In genomic region chr11:109096266-109096665, GRCh38 we compare ENCODE assay signal across 35 cellular contexts.
"Had no signal": no experiment of that assay in that cellular context is flagged by ENCODE, and none has a peak within 500 bp of the region (broad histone marks: within the 10 kb centered on the region; RNA-seq: fewer than 3 reads in every experiment).

No MANE protein-coding gene starts in this region.

- H3K4me1 ChIP-seq: adrenal gland, Peyer's patch had no signal

- H3K4me3 Mint-ChIP-seq: activated B cell treated with CpG ODN at 0.5 μM for 24 hours; activated CD4-positive, alpha-beta memory T cell treated with anti-CD3 and anti-CD28 coated beads for 36 hours; activated naive CD4-positive, alpha-beta T cell treated with anti-CD3 and anti-CD28 coated beads for 36 hours; activated T-cell treated with anti-CD3 and anti-CD28 coated beads, Interleukin-2, amount 50 U/mL, for 4 hours; activated T-helper 1 cell treated with anti-CD3 and anti-CD28 coated beads, Interleukin-12 subunit alpha, Interleukin-12 subunit beta, Interleukin-2, Interleukin-4 antibody, amounts not matched to agents 30 ng/mL and 10 ng/mL and 1 ng/mL, durations not matched to agents 14 hours and 24 hours and 36 hours; central memory CD8-positive, alpha-beta T cell had no signal

- H3K9me3 ChIP-seq: adrenal gland, Peyer's patch had no signal

- H3K36me3 Mint-ChIP-seq: activated CD4-positive, alpha-beta memory T cell treated with anti-CD3 and anti-CD28 coated beads for 36 hours; activated naive CD4-positive, alpha-beta T cell treated with anti-CD3 and anti-CD28 coated beads, Interleukin-2, amount 50 U/mL, for 72 hours had no signal

- H3K4me1 Mint-ChIP-seq: activated B cell treated with CpG ODN at 0.5 μM for 24 hours; central memory CD8-positive, alpha-beta T cell had no signal

- ATAC-seq: activated naive CD4-positive, alpha-beta T cell treated with anti-CD3 and anti-CD28 coated beads, Interleukin-2, amount 50 U/mL, for 72 hours; activated T-cell treated with anti-CD3 and anti-CD28 coated beads, Interleukin-2, amount 50 U/mL, for 4 hours; PC-3 had no signal

- H3K4me3 ChIP-seq: adrenal gland, cardiac muscle cell, Peyer's patch had no signal

- H3K36me3 ChIP-seq: adrenal gland, cardiac muscle cell, Peyer's patch had no signal

- DNase-seq: activated B cell treated with CpG ODN at 0.5 μM for 24 hours; activated CD4-positive, alpha-beta memory T cell treated with anti-CD3 and anti-CD28 coated beads for 36 hours; activated CD4-positive, alpha-beta T cell treated with anti-CD3 and anti-CD28 coated beads for 4 hours; activated CD4-positive, alpha-beta T cell treated with anti-CD3 and anti-CD28 coated beads, Interleukin-2, amount 50 U/mL, for 1 hour; activated CD4-positive, CD25-positive, alpha-beta regulatory T cell treated with anti-CD3 and anti-CD28 coated beads, Interleukin-2, amount 50 U/mL, for 72 hours; activated CD8-positive, alpha-beta memory T cell treated with anti-CD3 and anti-CD28 coated beads, Interleukin-2, amount 50 U/mL, for 4 hours; activated gamma-delta T cell treated with Interleukin-2 at 50 U/mL for 16 hours; activated naive CD4-positive, alpha-beta T cell treated with anti-CD3 and anti-CD28 coated beads for 36 hours; activated T-cell treated with anti-CD3 and anti-CD28 coated beads for 4 hours; activated T-cell treated with anti-CD3 and anti-CD28 coated beads, Interleukin-2, amount 50 U/mL, for 4 hours; adrenal gland; aorta; NCI-H1092 treated with DMSO at 0.1 percent for 48 hours; NCI-H1417; NCI-H1930; NCI-H2081 treated with DMSO at 0.1 percent for 48 hours; NCI-H226; NCI-H446 treated with DMSO at 0.1 percent for 48 hours; NCI-H524; NCI-H69; NCI-H82; NK-92 treated with Interleukin-12 subunit alpha and Interleukin-12 subunit beta, amount 100 ng/mL, for 24 hours; PC-3; Peyer's patch; RPMI8226; SHP77 treated with DMSO at 0.1 percent for 48 hours; SW 1271; T-helper 1 cell; T-helper 2 cell; T-helper 9 cell had no signal

- H3K27me3 Mint-ChIP-seq: activated B cell treated with CpG ODN at 0.5 μM for 24 hours; activated CD4-positive, alpha-beta memory T cell treated with anti-CD3 and anti-CD28 coated beads for 36 hours; central memory CD8-positive, alpha-beta T cell had no signal

- H3K27ac Mint-ChIP-seq: activated B cell treated with CpG ODN at 0.5 μM for 24 hours; activated CD4-positive, alpha-beta memory T cell treated with anti-CD3 and anti-CD28 coated beads for 36 hours; activated naive CD4-positive, alpha-beta T cell treated with anti-CD3 and anti-CD28 coated beads for 36 hours; activated naive CD4-positive, alpha-beta T cell treated with anti-CD3 and anti-CD28 coated beads, Interleukin-2, amount 50 U/mL, for 72 hours; activated T-helper 1 cell treated with anti-CD3 and anti-CD28 coated beads, Interleukin-12 subunit alpha, Interleukin-12 subunit beta, Interleukin-2, Interleukin-4 antibody, amounts not matched to agents 30 ng/mL and 10 ng/mL and 1 ng/mL, durations not matched to agents 14 hours and 24 hours and 36 hours had no signal

- H3K9me3 Mint-ChIP-seq: activated B cell treated with CpG ODN at 0.5 μM for 24 hours; activated CD4-positive, alpha-beta memory T cell treated with anti-CD3 and anti-CD28 coated beads for 36 hours; activated naive CD4-positive, alpha-beta T cell treated with anti-CD3 and anti-CD28 coated beads for 36 hours; activated naive CD4-positive, alpha-beta T cell treated with anti-CD3 and anti-CD28 coated beads, Interleukin-2, amount 50 U/mL, for 72 hours; activated T-cell treated with anti-CD3 and anti-CD28 coated beads, Interleukin-2, amount 50 U/mL, for 4 hours; activated T-helper 1 cell treated with anti-CD3 and anti-CD28 coated beads, Interleukin-12 subunit alpha, Interleukin-12 subunit beta, Interleukin-2, Interleukin-4 antibody, amounts not matched to agents 30 ng/mL and 10 ng/mL and 1 ng/mL, durations not matched to agents 14 hours and 24 hours and 36 hours had no signal

- H3K27ac ChIP-seq: adrenal gland, cardiac muscle cell, Peyer's patch, VCaP had no signal

- H3K27me3 ChIP-seq: adrenal gland, cardiac muscle cell, Peyer's patch had no signal
